6 cellular contexts compared by ENCODE assay signal in the genomic region with DNA sequence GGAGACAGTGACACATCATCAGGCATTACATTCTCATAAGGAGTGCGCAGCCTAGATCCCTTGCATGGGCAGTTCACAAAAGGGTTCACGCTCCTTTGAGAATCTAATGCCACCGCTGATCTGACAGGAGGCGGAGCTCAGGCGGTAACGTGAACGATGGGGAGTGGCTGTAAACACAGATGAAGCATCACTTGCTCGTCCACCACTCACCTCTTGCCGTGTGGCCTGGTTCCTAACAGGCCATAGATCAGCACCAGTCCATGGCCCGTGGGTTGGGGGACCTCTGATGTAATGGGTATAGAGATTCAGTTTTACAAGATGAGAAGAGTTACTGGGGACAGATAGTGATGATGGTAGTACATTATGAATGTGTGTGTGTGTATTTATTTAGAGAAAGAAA.
"Had no signal": no experiment of that assay in that cellular context is flagged by ENCODE, and none has a peak within 500 bp of the region (broad histone marks: within the 10 kb centered on the region; RNA-seq: fewer than 3 reads in every experiment).

No MANE protein-coding gene starts in this region.

- H3K4me3 ChIP-seq: K562 had no signal

- ATAC-seq: HepG2, K562 had no signal

- H3K9ac ChIP-seq: KMS-11 had no signal

- H3K4me2 ChIP-seq: KMS-11 had no signal

- DNase-seq: KBM-7, KG1 had no signal

- H3K27ac ChIP-seq: HL-60, KMS-11 had no signal
